9 cellular contexts compared by ENCODE assay signal in genomic region chr16:29811896-29812665, GRCh38. TPM values are rescaled to one million over a fixed set of nuclear protein-coding genes. Genes with fewer than 3 reads are reported as not detected.
DNase-seq lines count a peak whose midpoint lies in the region; ATAC-seq, FAIRE-seq and TF ChIP-seq lines count a peak whose summit lies in the region.
"Had no signal": no experiment of that assay in that cellular context is flagged by ENCODE, and none has a peak within 500 bp of the region (broad histone marks: within the 10 kb centered on the region; RNA-seq: fewer than 3 reads in every experiment).

Gene PRRT2, plus strand, starts transcription at chr16:29812193. Its CDS starts 862 bp downstream, at chr16:29813055.

- no peak for TF ChIP-seq POLR2A in HCT116 (IDR thresholded peaks at IDR 0.05; ENCODE audit: borderline replicate concordance, extremely low read depth, insufficient read depth, insufficient read length)
- no peak; the same call in 1 of the 2 replicates for TF ChIP-seq POLR2A in GM12878 (IDR thresholded peaks at IDR 0.05; ENCODE audit: low read depth, low read length)

- FAIRE-seq in RCC 7860 (lab: Jason Lieb, UNC) (no peak), GM12878 (lab: Jason Lieb, UNC) (no peak)
- FAIRE-seq: islet of Langerhans had no signal

- SMC1A ChIA-PET in GM12878 (lab: Charles Lee; ENCODE audit: uncharacterized antibody, unreplicated experiment) = interaction anchor here (1.4 to 2.1 kb wide), 2 partner anchors 36 to 80 kb away, joined by 4 read pairs; no protein-coding TSS in a partner anchor

- no peak for DNase-seq in HCT116 (ENCODE audit: low read depth, low spot score)
- DNase-seq in RCC 7860 (ENCODE audit: low spot score) = peak; percentile 25
- no peak for DNase-seq in GM12878 (ENCODE audit: low read depth, low spot score)
- DNase-seq in skeletal muscle cell (ENCODE audit: low read depth) = no peak
- no peak for DNase-seq in MV-4-11 (lab: John Stamatoyannopoulos, UW)

- H3K4me3 ChIP-seq in ACC112 (ENCODE audit: low read depth, low read length) (peak within 1 kb of the TSS; percentile 70), HCT116 (replicated peaks in 1 of 2; ENCODE audit: low read depth in 1 of 2, low read length in 2 of 2) (peak within 1 kb of the TSS; percentile 36 to 66), GM12878 (peak within 1 kb of the TSS; percentile 85), iPS-18a (ENCODE audit: low read length) (peak within 1 kb of the TSS; percentile 81), skeletal muscle cell (ENCODE audit: low read depth, low read length) (peak within 1 kb of the TSS; percentile 68)

- TF ChIP-seq EP300 in GM12878 (IDR thresholded peaks at IDR 0.05; ENCODE audit: borderline replicate concordance in 1 of 2, control insufficient read depth in 1 of 2, low read depth in 2 of 2, low read length in 2 of 2) = no peak

- peaks cover 9% of the 10 kb centered on the region; the same call in 1 of the 2 replicates for H3K36me3 ChIP-seq in ACC112 (ENCODE audit: insufficient read depth, low read length)
- H3K36me3 ChIP-seq in HCT116 (ENCODE audit: control insufficient read depth in 1 of 2, insufficient read depth in 2 of 2, low read length in 2 of 2) = peaks cover 6 to 17% of the 10 kb centered on the region in 2 experiments; a peak in 3 of 4 replicates
- peaks cover 7 to 13% of the 10 kb centered on the region in 2 experiments; a peak in 2 of 4 replicates for H3K36me3 ChIP-seq in GM12878 (ENCODE audit: control insufficient read depth in 2 of 2, insufficient read depth in 2 of 2, low read length in 1 of 2)
- peaks cover 16% of the 10 kb centered on the region for H3K36me3 ChIP-seq in iPS-18a (ENCODE audit: control insufficient read depth, low read depth, low read length)

- BruUV-seq in HCT116 (replicated peaks; lab: Mats Ljungman, UMichigan) (no TSS peak), GM12878 (replicated peaks; lab: Mats Ljungman, UMichigan) (no TSS peak)

- ATAC-seq in HCT116 = peak; percentile 2; the same call in 1 of the 2 replicates
- 0 out of 3 replicates have a peak, but pooled peaks have one; percentile 0 for ATAC-seq in GM12878
- ATAC-seq in HG02884 (IDR thresholded peaks at IDR 0.05; ENCODE audit: unreplicated experiment) = no peak

- POLR2A ChIA-PET in HCT116 (lab: Charles Lee) = interaction anchor here (0.8 to 1.4 kb wide), 3 partner anchors 16 to 209 kb away, joined by 3 read pairs; partner anchors contain the start of gene KIF22
- POLR2A ChIA-PET in GM12878 (lab: Charles Lee) = interaction anchor here (0.6 to 1.7 kb wide), 4 partner anchors 8 to 59 kb away, joined by 3 to 9 read pairs (median 6); partner anchors contain the start of gene MVP

- CTCF ChIA-PET in HCT116 (lab: Charles Lee) = interaction anchor here (1.4 kb wide), 1 partner anchor 36 kb away, joined by 3 read pairs; no protein-coding TSS in a partner anchor
- CTCF ChIA-PET in GM12878 (lab: Yijun Ruan, JAX) = interaction anchor here (1.3 kb wide), 2 partner anchors 31 to 36 kb away, joined by 3 to 6 read pairs; no protein-coding TSS in a partner anchor

- no peak for TF ChIP-seq RAD21 in HCT116 (IDR thresholded peaks at IDR 0.05; ENCODE audit: low read depth)
- no peak for TF ChIP-seq RAD21 in GM12878 (IDR thresholded peaks at IDR 0.05; ENCODE audit: insufficient read depth, low read depth, low read length)

- H4K20me1 ChIP-seq in HCT116 (ENCODE audit: insufficient read depth) = no peaks in the 10 kb centered on the region
- no peaks in the 10 kb centered on the region for H4K20me1 ChIP-seq in GM12878 (ENCODE audit: control insufficient read depth, insufficient read depth)

- H3K4me2 ChIP-seq in HCT116 (ENCODE audit: low read length) (peak within 1 kb of the TSS; percentile 99), GM12878 (ENCODE audit: control insufficient read depth, insufficient read depth) (peak within 1 kb of the TSS; percentile 99)

- no peak within 1 kb of the TSS for H2AFZ ChIP-seq in ACC112 (ENCODE audit: low read length, unreplicated experiment)
- H2AFZ ChIP-seq in HCT116 (ENCODE audit: low read depth, low read length, poor library complexity, severe bottlenecking) = no peak within 1 kb of the TSS
- H2AFZ ChIP-seq in GM12878 (ENCODE audit: control insufficient read depth, low read depth, low read length) = no peak within 1 kb of the TSS

- 9% methylated on average over 42 of the region's 69 CpGs for WGBS in GM12878 (ENCODE audit: insufficient coverage, insufficient replicate concordance, low lambda C conversion rate, missing lambda C conversion rate)

- H3K9me3 ChIP-seq in HCT116 (ENCODE audit: control insufficient read depth in 1 of 2, insufficient read depth in 1 of 2, low read depth in 1 of 2, low read length in 2 of 2) = no peaks in the 10 kb centered on the region
- no peaks in the 10 kb centered on the region for H3K9me3 ChIP-seq in GM12878 (replicated peaks; ENCODE audit: control insufficient read depth, insufficient read depth, low read length)
- no peaks in the 10 kb centered on the region for H3K9me3 ChIP-seq in iPS-18a (ENCODE audit: control insufficient read depth, low read depth, low read length)

- H3K79me2 ChIP-seq in ACC112 (ENCODE audit: control insufficient read depth, insufficient read depth, low read length, unreplicated experiment) (peaks cover 19% of the 10 kb centered on the region), HCT116 (ENCODE audit: insufficient read depth, low read length) (peaks cover 39% of the 10 kb centered on the region), GM12878 (ENCODE audit: control insufficient read depth, insufficient read depth, low read length) (peaks cover 30% of the 10 kb centered on the region)

- H3K27me3 ChIP-seq in ACC112 (ENCODE audit: insufficient read depth, low read length) (no peaks in the 10 kb centered on the region), HCT116 (ENCODE audit: insufficient read depth, low read length) (no peaks in the 10 kb centered on the region), GM12878 (replicated peaks in 1 of 2; ENCODE audit: control insufficient read depth in 2 of 2, insufficient read depth in 2 of 2, low read length in 1 of 2) (no peaks in the 10 kb centered on the region), iPS-18a (ENCODE audit: control insufficient read depth, insufficient read depth, low read length) (no peaks in the 10 kb centered on the region)

- peak within 1 kb of the TSS; percentile 30; the same call in 1 of the 2 replicates for H3K27ac ChIP-seq in ACC112 (ENCODE audit: low read depth, low read length)
- peak within 1 kb of the TSS; percentile 90 for H3K27ac ChIP-seq in HCT116 (ENCODE audit: low read depth, low read length)
- no peak within 1 kb of the TSS for H3K27ac ChIP-seq in GM12878 (ENCODE audit: control insufficient read depth, insufficient read depth)
- H3K27ac ChIP-seq in iPS-18a (ENCODE audit: low read length) = peak within 1 kb of the TSS; percentile 60

- TF ChIP-seq CTCF in HCT116 (IDR thresholded peaks at IDR 0.05 in 2 of 3, conservative IDR thresholded peaks at IDR 0.05 in 1 of 3; ENCODE audit: borderline replicate concordance in 1 of 3, insufficient read depth in 1 of 3, low read depth in 2 of 3, low read length in 2 of 3) (no peak), GM12878 (IDR thresholded peaks at IDR 0.05 in 2 of 3, conservative IDR thresholded peaks at IDR 0.05 in 1 of 3; ENCODE audit: control insufficient read depth in 2 of 3, extremely low read depth in 1 of 3, insufficient read depth in 1 of 3, low read depth in 3 of 3, low read length in 3 of 3) (no peak)

- no peaks in the 10 kb centered on the region for H3K9me2 ChIP-seq in HCT116 (ENCODE audit: insufficient read depth)

- H3K4me1 ChIP-seq in ACC112 (ENCODE audit: control insufficient read depth, insufficient read depth, low read length, unreplicated experiment) (peaks cover 34% of the 10 kb centered on the region), HCT116 (ENCODE audit: control insufficient read depth in 1 of 2, insufficient read depth in 2 of 2, low read length in 2 of 2) (peaks cover 33 to 75% of the 10 kb centered on the region in 2 experiments), GM12878 (ENCODE audit: control insufficient read depth, insufficient read depth, low read length) (peaks cover 30% of the 10 kb centered on the region), iPS-18a (ENCODE audit: control insufficient read depth, low read depth, low read length) (peaks cover 42% of the 10 kb centered on the region)

- RAD21 ChIA-PET in HCT116 (lab: Charles Lee; ENCODE audit: low non-redundant PET in 1 of 2, low total read pairs in 2 of 2, uncharacterized antibody in 2 of 2, unreplicated experiment in 2 of 2) = no interaction called here
- RAD21 ChIA-PET in GM12878 (lab: Charles Lee; ENCODE audit: unreplicated experiment) = interaction anchor here (0.6 to 1.1 kb wide), 2 partner anchors 8 to 264 kb away, joined by 3 read pairs; partner anchors contain the start of gene MVP

- intact Hi-C loops in HCT116 (cut with micrococcal nuclease) = no loop called here
- intact Hi-C loops in GM12878 (cut with micrococcal nuclease; ENCODE audit: unreplicated experiment) = no loop called here

- in situ Hi-C loops in GM12878 (cut with MboI) = no loop called here

- H3K9ac ChIP-seq in HCT116 (ENCODE audit: low read length) (peak within 1 kb of the TSS; percentile 95), GM12878 (ENCODE audit: control insufficient read depth, insufficient read depth, low read length) (peak within 1 kb of the TSS; percentile 32; the same call in 1 of the 2 replicates), iPS-18a (ENCODE audit: low read length) (peak within 1 kb of the TSS; percentile 72)

TF ChIP-seq in HCT116, 20 proteins besides CTCF, POLR2A, EP300 and RAD21 (continues in another document):
- no peak for TF ChIP-seq CEBPB (IDR thresholded peaks at IDR 0.05; ENCODE audit: low read depth)

TF ChIP-seq in GM12878, 131 proteins besides CTCF, POLR2A, EP300 and RAD21 (continues in another document):
- peak; percentile 64; the same call in 1 of the 2 replicates for TF ChIP-seq BMI1 (IDR thresholded peaks at IDR 0.05; ENCODE audit: borderline replicate concordance)

RNA-seq across cellular contexts. Expression of gene PRRT2, which starts in this region (rescaled TPM):
- 4.0 TPM for total RNA-seq in HCT116 (2021; ENCODE audit: unreplicated experiment)
- 2.5 and 2.6 TPM in 2 replicates for polyA plus RNA-seq in HCT116 (2012)
- total RNA-seq in GM12878 (2013; cell fraction: nucleolus; rRNA removed) = 3.0 and 3.8 TPM in 2 replicates
- total RNA-seq in GM12878 (2014; rRNA removed) = not detected in 2 replicates
- 0.09 TPM in 1 of 2 replicates, not detected in the other for total RNA-seq in GM12878 (2014; rRNA removed; fragmentation: Illumina TruSeq; extraction: Trizol)
- total RNA-seq in GM12878 (2021) = 0.35 and 0.49 TPM in 2 replicates
- 0.13 TPM for polyA plus RNA-seq in GM12878 (2011; ENCODE audit: low read depth)
- polyA plus RNA-seq in GM12878 (2011; rRNA removed) = 0.10 and 0.12 TPM in 2 replicates
- 0.12 and 0.13 TPM in 2 replicates for polyA plus RNA-seq in GM12878 (2011; cell fraction: cytosol; rRNA removed)
- polyA plus RNA-seq in GM12878 (2011; cell fraction: nucleus; rRNA removed) = 3.2 and 3.5 TPM in 2 replicates
- 0.63 and 0.68 TPM in 2 replicates for polyA plus RNA-seq in GM12878 (2012)
- polyA plus RNA-seq in GM12878 (2014; fragmentation: Illumina TruSeq; extraction: Trizol) = 0.16 TPM in 1 of 2 replicates, not detected in the other
- polyA plus RNA-seq in GM12878 (2014; fragmentation: Nextera tagmentation; extraction: Ambion mirVana) = not detected
- polyA plus RNA-seq in GM12878 (2014; rRNA removed) = 0.12 and 0.22 TPM in 2 replicates
- under 1 TPM; 0.08 to 0.11 TPM for polyA plus RNA-seq in GM12878 (2016; fragmentation: Nextera tagmentation; extraction: Ambion mirVana)
- polyA minus RNA-seq in GM12878 (2011; rRNA and poly(A)+ RNA removed) = 0.07 and 0.46 TPM in 2 replicates
- not detected in 2 replicates for polyA minus RNA-seq in GM12878 (2011; cell fraction: cytosol; rRNA and poly(A)+ RNA removed)
- polyA minus RNA-seq in GM12878 (2011; cell fraction: nucleus; rRNA and poly(A)+ RNA removed) = 0.48 and 1.1 TPM in 2 replicates

Comparison
In these comparisons a context has a peak if more than half of its experiments do, and no peak if none do; other contexts are left out.
1. H3K9ac ChIP-seq: peak in every context shown above with its lines; median percentile 95 in HCT116; 72 in iPS-18a; 32 in GM12878.